ENCODE assay signal across 21 cellular contexts in genomic region chr22:41638748-41639147, GRCh38. TPM values are rescaled to one million over a fixed set of nuclear protein-coding genes. Genes with fewer than 3 reads are reported as not detected.
DNase-seq lines count a peak whose midpoint lies in the region; ATAC-seq and TF ChIP-seq lines count a peak whose summit lies in the region.
"Had no signal": no experiment of that assay in that cellular context is flagged by ENCODE, and none has a peak within 500 bp of the region (broad histone marks: within the 10 kb centered on the region; RNA-seq: fewer than 3 reads in every experiment).

No MANE protein-coding gene starts in this region.

- H3K36me3 ChIP-seq in left lung (peaks cover 7 to 100% of the 10 kb centered on the region in 2 donors), BE2C (peaks cover 93% of the 10 kb centered on the region)

- no peaks in the 10 kb centered on the region for H3K27me3 Mint-ChIP-seq in activated CD4-positive, alpha-beta T cell treated with anti-CD3 and anti-CD28 coated beads for 36 hours
- no peaks in the 10 kb centered on the region for H3K27me3 Mint-ChIP-seq in activated CD4-positive, alpha-beta T cell treated with anti-CD3 and anti-CD28 coated beads, Interleukin-2, amount 10 ng/mL, durations not matched to agents 24 days and 14 days
- H3K27me3 Mint-ChIP-seq: B cell had no signal

- peak overlapping the region; percentile 47 for H3K27ac Mint-ChIP-seq in activated CD4-positive, alpha-beta T cell treated with anti-CD3 and anti-CD28 coated beads for 36 hours
- no peak overlapping the region for H3K27ac Mint-ChIP-seq in activated CD4-positive, alpha-beta T cell treated with anti-CD3 and anti-CD28 coated beads, Interleukin-2, amount 10 ng/mL, durations not matched to agents 24 days and 14 days
- H3K27ac Mint-ChIP-seq: B cell had no signal

- H3K27me3 ChIP-seq in left lung (no peaks in the 10 kb centered on the region), BE2C (no peaks in the 10 kb centered on the region)
- H3K27me3 ChIP-seq: MG63 had no signal

- ATAC-seq in activated CD4-positive, alpha-beta T cell treated with anti-CD3 and anti-CD28 coated beads for 36 hours: no peak
- ATAC-seq in left lung: peak; percentile 76
- ATAC-seq: GM12878, K562 had no signal

- no peak overlapping the region for H3K4me3 Mint-ChIP-seq in activated CD4-positive, alpha-beta T cell treated with anti-CD3 and anti-CD28 coated beads for 36 hours
- no peak overlapping the region for H3K4me3 Mint-ChIP-seq in activated CD4-positive, alpha-beta T cell treated with anti-CD3 and anti-CD28 coated beads, Interleukin-2, amount 10 ng/mL, durations not matched to agents 24 days and 14 days
- H3K4me3 Mint-ChIP-seq: B cell had no signal

- CTCF ChIA-PET in activated CD4-positive, alpha-beta T cell treated with anti-CD3 and anti-CD28 coated beads for 36 hours (lab: Charles Lee): interaction anchor here (0.9 kb wide), 1 partner anchor 13 kb away, joined by 3 read pairs; no protein-coding TSS in a partner anchor

- no peaks in the 10 kb centered on the region for H3K9me3 Mint-ChIP-seq in activated CD4-positive, alpha-beta T cell treated with anti-CD3 and anti-CD28 coated beads for 36 hours (ENCODE audit: low read depth)
- H3K9me3 Mint-ChIP-seq in activated CD4-positive, alpha-beta T cell treated with anti-CD3 and anti-CD28 coated beads, Interleukin-2, amount 10 ng/mL, durations not matched to agents 24 days and 14 days: no peaks in the 10 kb centered on the region

- H3K4me1 ChIP-seq in left lung (no peaks in the 10 kb centered on the region), BE2C (no peaks in the 10 kb centered on the region)

- H3K36me3 Mint-ChIP-seq in activated CD4-positive, alpha-beta T cell treated with anti-CD3 and anti-CD28 coated beads for 36 hours (ENCODE audit: low read depth): peaks cover 60% of the 10 kb centered on the region
- H3K36me3 Mint-ChIP-seq in activated CD4-positive, alpha-beta T cell treated with anti-CD3 and anti-CD28 coated beads, Interleukin-2, amount 10 ng/mL, durations not matched to agents 24 days and 14 days (ENCODE audit: low read depth): peaks cover 64% of the 10 kb centered on the region

- DNase-seq in activated CD4-positive, alpha-beta T cell treated with anti-CD3 and anti-CD28 coated beads for 36 hours: no peak
- no peak for DNase-seq in activated CD4-positive, alpha-beta T cell treated with anti-CD3 and anti-CD28 coated beads, Interleukin-2, amount 10 ng/mL, durations not matched to agents 24 days and 14 days
- peak; percentile 85 for DNase-seq in DMS53 (lab: John Stamatoyannopoulos, UW)
- peak; percentile 29 to 54 for DNase-seq in SHP77 (lab: John Stamatoyannopoulos, UW)
- no peak for DNase-seq in left lung
- DNase-seq in NCI-H1105 treated with DMSO at 0.1 percent for 48 hours (lab: John Stamatoyannopoulos, UW): no peak
- DNase-seq in BE2C: no peak
- DNase-seq in effector CD4-positive, alpha-beta T cell: no peak
- DNase-seq: DMS79 treated with DMSO at 0.1 percent for 48 hours, H7, MG63, NCI-H146, NCI-H446 treated with DMSO at 0.1 percent for 48 hours, NCI-H526 treated with DMSO at 0.1 percent for 48 hours, OCI-M1, SIG-M5, SK-N-SH had no signal

- H3K9me3 ChIP-seq in left lung (no peaks in the 10 kb centered on the region), BE2C (no peaks in the 10 kb centered on the region)
- H3K9me3 ChIP-seq: MG63, SK-N-SH had no signal

- no peak overlapping the region for H3K4me3 ChIP-seq in left lung
- H3K4me3 ChIP-seq in BE2C (ENCODE audit: low read depth, low read length): no peak overlapping the region
- H3K4me3 ChIP-seq: GM12878, K562, MG63 had no signal

- H3K27ac ChIP-seq in left lung: peak overlapping the region; percentile 43 to 67
- H3K27ac ChIP-seq: HL-60 had no signal

- POLR2A ChIA-PET in activated CD4-positive, alpha-beta T cell treated with anti-CD3 and anti-CD28 coated beads for 36 hours (lab: Charles Lee): no interaction called here

- TF ChIP-seq CTCF in left lung (IDR thresholded peaks at IDR 0.05): no peak
- TF ChIP-seq CTCF in BE2C (IDR thresholded peaks at IDR 0.05; ENCODE audit: low read depth, low read length): no peak

- H3K4me1 Mint-ChIP-seq in activated CD4-positive, alpha-beta T cell treated with anti-CD3 and anti-CD28 coated beads for 36 hours: peaks cover 6% of the 10 kb centered on the region
- H3K4me1 Mint-ChIP-seq in activated CD4-positive, alpha-beta T cell treated with anti-CD3 and anti-CD28 coated beads, Interleukin-2, amount 10 ng/mL, durations not matched to agents 24 days and 14 days: peaks cover 6% of the 10 kb centered on the region
- H3K4me1 Mint-ChIP-seq: B cell had no signal

- intact Hi-C loops in activated CD4-positive, alpha-beta T cell treated with anti-CD3 and anti-CD28 coated beads for 36 hours (cut with DNase I, micrococcal nuclease): no loop called here
- intact Hi-C loops in activated CD4-positive, alpha-beta T cell treated with anti-CD3 and anti-CD28 coated beads, Interleukin-2, amount 10 ng/mL, durations not matched to agents 24 days and 14 days (cut with micrococcal nuclease): no loop called here
- intact Hi-C loops in left lung (cut with DNase I): no loop called here

RNA-seq across cellular contexts. Expression of gene XRCC6, which starts 17.7 kb away (rescaled TPM):
- total RNA-seq in activated CD4-positive, alpha-beta T cell treated with anti-CD3 and anti-CD28 coated beads for 36 hours: 100 to 1,000 TPM; 427 to 469 TPM
- total RNA-seq in activated CD4-positive, alpha-beta T cell treated with anti-CD3 and anti-CD28 coated beads, Interleukin-2, amount 10 ng/mL, durations not matched to agents 24 days and 14 days: 400 and 414 TPM in 2 replicates
- 100 to 1,000 TPM; 176 to 214 TPM for total RNA-seq in left lung
- 422 TPM for polyA plus RNA-seq in BE2C (2012; ENCODE audit: insufficient read depth, insufficient read length, low read depth)

RNA-seq across cellular contexts. Expression of gene DESI1, which starts 17.9 kb away (rescaled TPM):
- total RNA-seq in activated CD4-positive, alpha-beta T cell treated with anti-CD3 and anti-CD28 coated beads for 36 hours: 10 to 100 TPM; 56.6 to 98.1 TPM
- 82.2 and 84.9 TPM in 2 replicates for total RNA-seq in activated CD4-positive, alpha-beta T cell treated with anti-CD3 and anti-CD28 coated beads, Interleukin-2, amount 10 ng/mL, durations not matched to agents 24 days and 14 days
- total RNA-seq in left lung: 10 to 100 TPM; 27.2 to 42.9 TPM
- 17.2 TPM for polyA plus RNA-seq in BE2C (2012; ENCODE audit: insufficient read depth, insufficient read length, low read depth)

RNA-seq across cellular contexts. Expression of gene PMM1, which starts 49.1 kb away (rescaled TPM):
- total RNA-seq in activated CD4-positive, alpha-beta T cell treated with anti-CD3 and anti-CD28 coated beads for 36 hours: 10 to 100 TPM; 30.4 to 37.4 TPM
- 19.7 and 23.1 TPM in 2 replicates for total RNA-seq in activated CD4-positive, alpha-beta T cell treated with anti-CD3 and anti-CD28 coated beads, Interleukin-2, amount 10 ng/mL, durations not matched to agents 24 days and 14 days
- 10 to 100 TPM; 36.5 to 46.0 TPM for total RNA-seq in left lung
- 22.3 TPM for polyA plus RNA-seq in BE2C (2012; ENCODE audit: insufficient read depth, insufficient read length, low read depth)

RNA-seq across cellular contexts. Expression of gene SNU13, which starts 49.9 kb away (rescaled TPM):
- total RNA-seq in activated CD4-positive, alpha-beta T cell treated with anti-CD3 and anti-CD28 coated beads for 36 hours: 100 to 1,000 TPM; 275 to 281 TPM
- 343 and 345 TPM in 2 replicates for total RNA-seq in activated CD4-positive, alpha-beta T cell treated with anti-CD3 and anti-CD28 coated beads, Interleukin-2, amount 10 ng/mL, durations not matched to agents 24 days and 14 days
- 100 to 1,000 TPM; 112 to 126 TPM for total RNA-seq in left lung
- 634 TPM for polyA plus RNA-seq in BE2C (2012; ENCODE audit: insufficient read depth, insufficient read length, low read depth)

Comparison
In these comparisons a context has a peak if more than half of its experiments do, and no peak if none do; other contexts are left out.
1. DNase-seq: peak in DMS53 (single experiment) and SHP77 (2 of 2); none in activated CD4-positive, alpha-beta T cell treated with anti-CD3 and anti-CD28 coated beads for 36 hours (single experiment), activated CD4-positive, alpha-beta T cell treated with anti-CD3 and anti-CD28 coated beads, Interleukin-2, amount 10 ng/mL, durations not matched to agents 24 days and 14 days (single experiment), left lung (0 of 2), NCI-H1105 treated with DMSO at 0.1 percent for 48 hours (single experiment), BE2C (single experiment) and effector CD4-positive, alpha-beta T cell (single experiment).